18 cellular contexts compared by ENCODE assay signal in the genomic region with DNA sequence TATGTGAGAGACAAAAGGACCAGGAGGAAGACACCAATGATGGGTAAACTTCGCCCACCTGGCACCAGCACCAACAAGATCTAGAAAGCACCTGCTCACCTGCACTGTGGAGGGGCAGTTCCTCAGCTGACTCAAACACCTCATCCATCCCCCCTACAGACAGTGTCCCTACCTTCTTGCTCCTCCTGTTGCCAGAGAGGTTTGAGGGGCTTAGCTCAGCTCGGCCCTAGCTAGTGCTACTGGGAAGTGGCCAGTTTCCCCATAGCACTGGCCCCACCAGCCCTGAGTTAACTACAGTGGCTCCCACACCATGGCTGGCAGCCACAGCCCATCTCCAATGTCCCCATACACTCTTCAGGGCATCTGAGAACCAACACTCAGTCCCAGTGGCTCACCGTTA.
"Had no signal": no experiment of that assay in that cellular context is flagged by ENCODE, and none has a peak within 500 bp of the region (broad histone marks: within the 10 kb centered on the region; RNA-seq: fewer than 3 reads in every experiment).

No MANE protein-coding gene starts in this region.

- H3K4me2 ChIP-seq: hepatocyte, smooth muscle cell had no signal

- H3K36me3 ChIP-seq: left lung, prostate gland, right lobe of liver, thyroid gland had no signal

- H3K79me2 ChIP-seq: hepatocyte had no signal

- H3K4me1 ChIP-seq: left lung, prostate gland, right lobe of liver, thyroid gland had no signal

- H3K9me3 ChIP-seq: left lung, prostate gland, right lobe of liver, thyroid gland had no signal

- ATAC-seq: activated CD4-positive, alpha-beta T cell treated with anti-CD3 and anti-CD28 coated beads for 36 hours; effector memory CD8-positive, alpha-beta T cell; left lung; right lobe of liver; T-cell; WTC11 had no signal

- H3K27me3 ChIP-seq: left lung, right lobe of liver, thyroid gland had no signal

- H2AFZ ChIP-seq: hepatocyte had no signal

- H3K27ac ChIP-seq: hepatocyte, left lung, prostate gland, right lobe of liver, thyroid gland had no signal

- H3K4me3 ChIP-seq: hepatocyte, left lung, prostate gland, right lobe of liver, smooth muscle cell, thyroid gland had no signal

- DNase-seq: activated CD4-positive, alpha-beta T cell treated with anti-CD3 and anti-CD28 coated beads for 36 hours; activated CD4-positive, alpha-beta T cell treated with anti-CD3 and anti-CD28 coated beads, Interleukin-2, amount 50 U/mL, for 48 hours; activated naive CD4-positive, alpha-beta T cell treated with anti-CD3 and anti-CD28 coated beads, Interleukin-2, amount 50 U/mL, for 16 hours; activated T-cell treated with anti-CD3 and anti-CD28 coated beads, Interleukin-2, amount 50 U/mL, for 48 hours; aorta; cerebellar nuclear complex; effector memory CD8-positive, alpha-beta T cell; foreskin fibroblast; kidney; left lung; stimulated activated CD4-positive, alpha-beta T cell treated with anti-CD3 and anti-CD28 coated beads, Interleukin-4, amount 100 ng/mL, for 24 hours; T-cell; thyroid gland had no signal
